In the genomic region with DNA sequence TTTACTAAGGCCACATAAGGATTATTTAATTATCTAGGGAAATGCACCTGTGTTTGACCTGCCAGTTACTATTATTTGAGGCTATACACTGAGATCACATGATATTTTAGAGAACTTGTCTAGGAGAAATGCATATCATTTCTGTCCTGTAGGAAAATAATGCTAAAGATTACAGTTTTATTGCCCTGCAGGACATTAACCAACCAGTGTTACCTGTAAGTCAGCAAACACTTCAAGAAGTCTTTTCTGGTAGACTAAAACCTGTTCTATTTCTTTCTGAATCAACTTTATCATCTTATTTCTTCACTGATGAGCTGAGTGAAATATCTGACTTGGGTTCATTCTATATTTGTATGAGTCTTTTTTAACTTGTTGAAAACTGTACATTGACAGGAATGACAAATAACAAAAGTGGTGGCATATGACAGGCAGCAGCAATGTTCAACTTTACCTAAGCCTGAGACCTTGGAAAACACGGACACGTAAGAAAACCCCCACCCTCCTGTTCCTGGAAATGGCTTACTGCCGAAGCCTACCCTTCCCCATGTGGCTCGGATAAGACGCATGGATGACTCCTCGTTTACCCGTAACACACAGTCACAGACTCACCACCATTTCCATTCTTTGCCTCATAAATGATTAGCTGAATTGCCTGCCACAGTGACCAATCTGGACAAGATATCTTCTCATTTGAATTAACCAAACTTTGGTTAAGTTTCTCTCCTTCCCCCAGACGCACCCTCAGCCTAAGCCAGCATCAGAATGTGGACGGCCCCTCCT, we compare ENCODE assay signal across 1 cellular context.
TF ChIP-seq lines count a peak whose summit lies in the region.

No MANE protein-coding gene starts in this region.

TF ChIP-seq in H1, 55 proteins besides CTCF, POLR2A, EP300 and RAD21 (continued from another document):
- TF ChIP-seq, protein P1, sequence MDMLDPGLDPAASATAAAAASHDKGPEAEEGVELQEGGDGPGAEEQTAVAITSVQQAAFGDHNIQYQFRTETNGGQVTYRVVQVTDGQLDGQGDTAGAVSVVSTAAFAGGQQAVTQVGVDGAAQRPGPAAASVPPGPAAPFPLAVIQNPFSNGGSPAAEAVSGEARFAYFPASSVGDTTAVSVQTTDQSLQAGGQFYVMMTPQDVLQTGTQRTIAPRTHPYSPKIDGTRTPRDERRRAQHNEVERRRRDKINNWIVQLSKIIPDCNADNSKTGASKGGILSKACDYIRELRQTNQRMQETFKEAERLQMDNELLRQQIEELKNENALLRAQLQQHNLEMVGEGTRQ (IDR thresholded peaks at IDR 0.05; ENCODE audit: low read length) = no peak
- TF ChIP-seq SAP30 (IDR thresholded peaks at IDR 0.05; ENCODE audit: insufficient read depth, insufficient replicate concordance, low read length) (no peak), KDM1A (IDR thresholded peaks at IDR 0.05; ENCODE audit: borderline replicate concordance, low read length) (no peak)
